Comparison of ENCODE assay signal across 8 cellular contexts in the genomic region with DNA sequence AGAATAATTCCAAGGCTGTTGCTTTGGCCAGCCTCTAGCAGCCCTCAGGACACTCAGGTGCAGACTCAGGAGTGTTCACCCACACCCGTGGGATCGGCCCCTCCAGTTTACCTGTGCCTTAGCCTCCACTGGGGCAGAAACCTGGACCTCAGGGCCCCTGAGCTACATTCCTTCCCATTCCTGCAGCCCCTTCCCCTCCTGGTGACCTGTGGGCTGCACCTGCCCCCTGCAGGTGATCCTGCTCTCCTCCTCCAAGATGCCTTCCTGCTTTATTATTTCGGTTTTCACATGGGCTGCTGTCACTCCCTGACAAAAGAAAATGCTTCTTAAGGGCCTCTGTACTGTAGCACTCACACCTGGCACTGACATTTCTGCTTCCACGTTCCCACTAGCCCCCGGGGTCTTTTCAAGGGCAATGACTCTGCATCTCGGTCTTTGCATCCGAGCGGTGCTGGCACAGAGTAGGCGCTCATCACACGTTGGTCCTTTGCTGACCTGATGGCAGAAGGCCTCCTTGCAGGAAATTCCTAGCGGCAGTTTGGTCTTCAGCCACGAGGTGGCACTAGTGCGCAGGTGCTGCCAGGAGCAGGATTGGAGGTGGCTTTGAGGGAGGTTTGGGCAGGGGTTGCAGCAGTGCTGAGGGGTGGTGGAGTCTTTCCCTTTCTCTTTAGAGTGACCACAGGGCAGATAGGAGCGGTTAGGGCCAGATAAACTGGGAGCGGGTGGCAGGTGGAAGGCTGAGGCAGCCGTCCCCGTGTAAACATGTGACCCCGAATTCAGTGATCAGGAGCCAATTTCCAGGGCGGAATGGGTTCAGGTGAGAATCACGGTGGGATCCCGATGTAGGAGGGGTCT. TPM values are rescaled to one million over a fixed set of nuclear protein-coding genes. Genes with fewer than 3 reads are reported as not detected.
DNase-seq lines count a peak whose midpoint lies in the region; ATAC-seq and TF ChIP-seq lines count a peak whose summit lies in the region.

No MANE protein-coding gene starts in this region.

- H3K27ac Mint-ChIP-seq in activated naive CD8-positive, alpha-beta T cell treated with anti-CD3 and anti-CD28 coated beads, Interleukin-2, amount 10 ng/mL, durations not matched to agents 7 days and 5 days = no peak overlapping the region

- no peaks in the 10 kb centered on the region for H4K20me1 ChIP-seq in SU-DHL-6 (ENCODE audit: low read depth, low read length)

- H3K27ac ChIP-seq in SU-DHL-6 (ENCODE audit: low read depth, low read length) = no peak overlapping the region
- no peak overlapping the region for H3K27ac ChIP-seq in right atrium auricular region

- ATAC-seq in activated naive CD8-positive, alpha-beta T cell treated with anti-CD3 and anti-CD28 coated beads, Interleukin-2, amount 10 ng/mL, durations not matched to agents 7 days and 5 days (ENCODE audit: low read depth) = peak; percentile 52
- peak; percentile 67 for ATAC-seq in sciatic nerve
- no peak for ATAC-seq in GM18498 (IDR thresholded peaks at IDR 0.05; ENCODE audit: unreplicated experiment)
- no peak for ATAC-seq in GM19463 (IDR thresholded peaks at IDR 0.05; ENCODE audit: unreplicated experiment)

- no peak overlapping the region for H3K9ac ChIP-seq in SU-DHL-6 (ENCODE audit: low read length)

- H3K36me3 Mint-ChIP-seq in activated naive CD8-positive, alpha-beta T cell treated with anti-CD3 and anti-CD28 coated beads, Interleukin-2, amount 10 ng/mL, durations not matched to agents 7 days and 5 days = no peaks in the 10 kb centered on the region

- POLR2A ChIA-PET in activated naive CD8-positive, alpha-beta T cell treated with anti-CD3 and anti-CD28 coated beads, Interleukin-2, amount 10 ng/mL, durations not matched to agents 7 days and 5 days (lab: Charles Lee) = no interaction called here

- peak; percentile 92 for TF ChIP-seq CTCF in GM12865 (IDR thresholded peaks at IDR 0.05; ENCODE audit: insufficient read depth, low read depth, low read length, missing control alignments)
- peak; percentile 77 for TF ChIP-seq CTCF in SU-DHL-6 (IDR thresholded peaks at IDR 0.05; ENCODE audit: insufficient read depth, low read length, poor library complexity, severe bottlenecking)
- TF ChIP-seq CTCF in right atrium auricular region (IDR thresholded peaks at IDR 0.05) = peak; percentile 80 to 92

- no peaks in the 10 kb centered on the region for H3F3A ChIP-seq in SU-DHL-6 (ENCODE audit: insufficient read depth)

- no peaks in the 10 kb centered on the region for H3K36me3 ChIP-seq in SU-DHL-6 (ENCODE audit: low read length)
- no peaks in the 10 kb centered on the region for H3K36me3 ChIP-seq in right atrium auricular region

- H3K4me3 Mint-ChIP-seq in activated naive CD8-positive, alpha-beta T cell treated with anti-CD3 and anti-CD28 coated beads, Interleukin-2, amount 10 ng/mL, durations not matched to agents 7 days and 5 days = peak overlapping the region; percentile 67

- H3K9me3 ChIP-seq in SU-DHL-6 (ENCODE audit: insufficient read depth, low read length) (no peaks in the 10 kb centered on the region), right atrium auricular region (no peaks in the 10 kb centered on the region)

- H2AFZ ChIP-seq in SU-DHL-6 (ENCODE audit: low read depth, low read length, severe bottlenecking) = no peak overlapping the region

- H3K79me2 ChIP-seq in SU-DHL-6 (ENCODE audit: insufficient read depth, low read length) = no peaks in the 10 kb centered on the region

- H3K4me3 ChIP-seq in GM12865 (ENCODE audit: low read depth, low read length) = no peak overlapping the region
- no peak overlapping the region for H3K4me3 ChIP-seq in SU-DHL-6 (ENCODE audit: insufficient read depth, low read length, poor library complexity, severe bottlenecking)
- H3K4me3 ChIP-seq in right atrium auricular region = no peak overlapping the region

- intact Hi-C loops in sciatic nerve (cut with DNase I) = no loop called here

- H3K4me1 ChIP-seq in right atrium auricular region = no peaks in the 10 kb centered on the region

- H3K4me1 Mint-ChIP-seq in activated naive CD8-positive, alpha-beta T cell treated with anti-CD3 and anti-CD28 coated beads, Interleukin-2, amount 10 ng/mL, durations not matched to agents 7 days and 5 days = peaks cover 4% of the 10 kb centered on the region

- no peaks in the 10 kb centered on the region for H3K9me2 ChIP-seq in SU-DHL-6 (replicated peaks; ENCODE audit: insufficient read depth, low read length)

- H3K9me3 Mint-ChIP-seq in activated naive CD8-positive, alpha-beta T cell treated with anti-CD3 and anti-CD28 coated beads, Interleukin-2, amount 10 ng/mL, durations not matched to agents 7 days and 5 days = no peaks in the 10 kb centered on the region

- H3K27me3 ChIP-seq in SU-DHL-6 (ENCODE audit: low read length) = no peaks in the 10 kb centered on the region
- no peaks in the 10 kb centered on the region for H3K27me3 ChIP-seq in right atrium auricular region

- DNase-seq in GM12865 (ENCODE audit: low read depth) = peak; percentile 78
- peak; percentile 49 for DNase-seq in MV-4-11 (lab: John Stamatoyannopoulos, UW)
- peak; percentile 83 for DNase-seq in activated naive CD8-positive, alpha-beta T cell treated with anti-CD3 and anti-CD28 coated beads, Interleukin-2, amount 10 ng/mL, durations not matched to agents 7 days and 5 days
- peak; percentile 74 for DNase-seq in right atrium auricular region (ENCODE audit: low spot score)
- peak; percentile 80 for DNase-seq in sciatic nerve (ENCODE audit: low spot score)

- no peak overlapping the region for H3K4me2 ChIP-seq in SU-DHL-6 (ENCODE audit: low read depth, low read length, poor library complexity, severe bottlenecking)

- peaks cover 18% of the 10 kb centered on the region for H3K27me3 Mint-ChIP-seq in activated naive CD8-positive, alpha-beta T cell treated with anti-CD3 and anti-CD28 coated beads, Interleukin-2, amount 10 ng/mL, durations not matched to agents 7 days and 5 days

RNA-seq across cellular contexts. Expression of a gene that starts 25.3 kb away (rescaled TPM):
- total RNA-seq in activated naive CD8-positive, alpha-beta T cell treated with anti-CD3 and anti-CD28 coated beads, Interleukin-2, amount 10 ng/mL, durations not matched to agents 7 days and 5 days = 10 to 100 TPM; 39.4 to 43.1 TPM
- 10 to 100 TPM in 1 of 2 donors, 1 to 10 TPM in 1; 9.0 to 12.0 TPM for total RNA-seq in right atrium auricular region
- 32.5 TPM for total RNA-seq in sciatic nerve

Comparison
In these comparisons a context has a peak if more than half of its experiments do, and no peak if none do; other contexts are left out.
1. ATAC-seq: peak in activated naive CD8-positive, alpha-beta T cell treated with anti-CD3 and anti-CD28 coated beads, Interleukin-2, amount 10 ng/mL, durations not matched to agents 7 days and 5 days (single experiment) and sciatic nerve (single experiment); none in GM18498 (single experiment) and GM19463 (single experiment).
2. Peak in every context shown above with its lines, with median percentiles within 50 percentile points of each other: DNase-seq and CTCF ChIP-seq.